In genomic region chr9:33125871-33126822, GRCh38 we compare ENCODE assay signal across 10 cellular contexts. TPM values are rescaled to one million over a fixed set of nuclear protein-coding genes. Genes with fewer than 3 reads are reported as not detected.
DNase-seq lines count a peak whose midpoint lies in the region; ATAC-seq, FAIRE-seq and TF ChIP-seq lines count a peak whose summit lies in the region.
"Had no signal": no experiment of that assay in that cellular context is flagged by ENCODE, and none has a peak within 500 bp of the region (broad histone marks: within the 10 kb centered on the region; RNA-seq: fewer than 3 reads in every experiment).

No MANE protein-coding gene starts in this region.

- 0 out of 2 replicates have a peak overlapping the region, but pooled peaks have one; percentile 17 for H2BK12ac ChIP-seq in H1 (ENCODE audit: low read depth, low read length)

- H3K36me3 ChIP-seq in H1 (ENCODE audit: control insufficient read depth in 2 of 4, insufficient read depth in 4 of 4, low read length in 3 of 4): no peaks in the 10 kb centered on the region
- peaks cover 0 to 26% of the 10 kb centered on the region in 2 donors for H3K36me3 ChIP-seq in gastrocnemius medialis

- no peak overlapping the region for H3K14ac ChIP-seq in H1 (ENCODE audit: insufficient read length)

- H3K9me3 ChIP-seq in H1 (ENCODE audit: insufficient read depth in 2 of 2, low read depth in 1 of 2, low read length in 1 of 2): no peaks in the 10 kb centered on the region; a peak in 1 of 4 replicates
- no peaks in the 10 kb centered on the region for H3K9me3 ChIP-seq in gastrocnemius medialis

- no peak for TF ChIP-seq EP300 in H1 (IDR thresholded peaks at IDR 0.05; ENCODE audit: borderline replicate concordance in 1 of 2, low read depth in 2 of 2, low read length in 2 of 2)

- no peak overlapping the region for H3K9ac ChIP-seq in H1 (replicated peaks in 1 of 4; ENCODE audit: extremely low read depth in 1 of 4, low read depth in 3 of 4, low read length in 3 of 4)

- H3K4ac ChIP-seq in H1 (replicated peaks; ENCODE audit: insufficient read length, low read depth, low read length): no peak overlapping the region

- DNase-seq in H1 (ENCODE audit: low read depth in 1 of 2, low spot score in 2 of 2): no peak
- DNase-seq in gastrocnemius medialis: no peak
- no peak for DNase-seq in activated CD4-positive, alpha-beta T cell treated with anti-CD3 and anti-CD28 coated beads, Interleukin-2, amount 50 U/mL, for 4 hours
- DNase-seq: cortex of kidney, NCI-H146 had no signal

- H3K4me3 ChIP-seq in H1 (ENCODE audit: extremely low read depth in 1 of 4, insufficient read depth in 2 of 4, low read depth in 3 of 4, low read length in 4 of 4) (no peak overlapping the region), gastrocnemius medialis (no peak overlapping the region)

- no peak overlapping the region for H2BK15ac ChIP-seq in H1 (ENCODE audit: low read length)

- POLR2A ChIA-PET in H1 (lab: Charles Lee; ENCODE audit: partially characterized antibody): interaction anchor here (3.5 kb wide), 1 partner anchor 101 kb away, joined by 14 read pairs; the partner anchor contains the start of gene DNAJA1

- CTCF ChIA-PET in H1 (lab: Charles Lee; ENCODE audit: partially characterized antibody): interaction anchor here (0.6 to 1.3 kb wide), 7 partner anchors 11 to 147 kb away, joined by 3 to 4 read pairs (median 4); no protein-coding TSS in a partner anchor

- no peaks in the 10 kb centered on the region for H3K79me1 ChIP-seq in H1 (ENCODE audit: low read depth, low read length)

- no peak overlapping the region for H4K91ac ChIP-seq in H1 (replicated peaks; ENCODE audit: insufficient read length, low read length)

- H3K18ac ChIP-seq in H1 (ENCODE audit: extremely low read depth, low read length): no peak overlapping the region

- peaks cover 0 to 3% (median 0%) of the 10 kb centered on the region in 4 experiments; a peak in 1 of 7 replicates for H3K4me1 ChIP-seq in H1 (replicated peaks in 1 of 4; ENCODE audit: control insufficient read depth in 3 of 4, insufficient read depth in 4 of 4, low read length in 3 of 4)
- peaks cover 18 to 34% of the 10 kb centered on the region in 2 donors for H3K4me1 ChIP-seq in gastrocnemius medialis

- WGBS in H1 (ENCODE audit: extremely low coverage in 1 of 2, insufficient coverage in 1 of 2, insufficient read length in 1 of 2, insufficient replicate concordance in 2 of 2, low coverage in 1 of 2, low lambda C conversion rate in 2 of 2, missing lambda C conversion rate in 1 of 2), 2 experiments: 88% methylated on average over 8 of the region's 8 CpGs; no CpG with 5 or more reads in 1 of the 2 experiments

- FAIRE-seq in H1 (lab: Jason Lieb, UNC): no peak

- H2BK120ac ChIP-seq in H1 (replicated peaks; ENCODE audit: low read depth, low read length): no peak overlapping the region

- H3K27ac ChIP-seq in H1 (ENCODE audit: low read depth, low read length): no peak overlapping the region
- peak overlapping the region in 3 of 4 donors; percentile 4 to 20 (median 17) for H3K27ac ChIP-seq in gastrocnemius medialis

- H3K23me2 ChIP-seq in H1 (ENCODE audit: low read depth, low read length): no peaks in the 10 kb centered on the region

- TF ChIP-seq RAD21 in H1 (IDR thresholded peaks at IDR 0.05 in 1 of 2, conservative IDR thresholded peaks at IDR 0.05 in 1 of 2; ENCODE audit: low read depth in 2 of 2, low read length in 2 of 2): no peak

- H3K4me2 ChIP-seq in H1 (ENCODE audit: insufficient read depth in 1 of 2, low read depth in 2 of 2, low read length in 2 of 2): no peak overlapping the region

- no peak overlapping the region for H2BK20ac ChIP-seq in H1 (ENCODE audit: low read length)

- peak; percentile 44 for ATAC-seq in HG03442 (IDR thresholded peaks at IDR 0.05; ENCODE audit: unreplicated experiment)
- no peak for ATAC-seq in gastrocnemius medialis
- ATAC-seq in HG03095 (IDR thresholded peaks at IDR 0.05; ENCODE audit: unreplicated experiment): no peak
- no peak for ATAC-seq in HG03520 (IDR thresholded peaks at IDR 0.05; ENCODE audit: unreplicated experiment)
- ATAC-seq in GM21447 (IDR thresholded peaks at IDR 0.05; ENCODE audit: unreplicated experiment): no peak

- no peak overlapping the region for H4K5ac ChIP-seq in H1 (ENCODE audit: insufficient read length, low read depth, low read length)

- no peak overlapping the region for H3K56ac ChIP-seq in H1 (replicated peaks; ENCODE audit: insufficient read length, low read depth, low read length)

- H3K27me3 ChIP-seq in H1 (replicated peaks in 1 of 4; ENCODE audit: control insufficient read depth in 3 of 4, extremely low read depth in 1 of 4, insufficient read depth in 3 of 4, low read length in 3 of 4): no peaks in the 10 kb centered on the region
- H3K27me3 ChIP-seq in gastrocnemius medialis: no peaks in the 10 kb centered on the region

- no peak overlapping the region for H3K23ac ChIP-seq in H1 (ENCODE audit: insufficient read length)

- peak; percentile 19 for TF ChIP-seq POLR2A in GM18951 (IDR thresholded peaks at IDR 0.05; ENCODE audit: extremely low read depth, insufficient read depth, insufficient read length)
- TF ChIP-seq POLR2A in H1 (IDR thresholded peaks at IDR 0.05; ENCODE audit: control extremely low read depth in 1 of 2, low read depth in 2 of 2, low read length in 2 of 2): no peak
- TF ChIP-seq POLR2A in gastrocnemius medialis (IDR thresholded peaks at IDR 0.05): no peak

- no peak overlapping the region for H4K8ac ChIP-seq in H1 (ENCODE audit: extremely low read depth, insufficient read depth, low read length)

- TF ChIP-seq CTCF in H1 (IDR thresholded peaks at IDR 0.05; ENCODE audit: control extremely low read depth in 1 of 3, insufficient read depth in 1 of 3, low read depth in 1 of 3, low read length in 3 of 3): no peak
- TF ChIP-seq CTCF in gastrocnemius medialis (IDR thresholded peaks at IDR 0.05 in 4 of 5, conservative IDR thresholded peaks at IDR 0.05 in 1 of 5): no peak

- in situ Hi-C loops in GM18951 (cut with MboI; ENCODE audit: low sequenced_read_pairs, unreplicated experiment) (no loop called here), gastrocnemius medialis (cut with MboI; ENCODE audit: low sequenced_read_pairs in 4 of 4) (no loop called here)

- H4K20me1 ChIP-seq in H1 (replicated peaks in 1 of 2; ENCODE audit: control insufficient read depth in 1 of 2, insufficient read depth in 2 of 2, low read length in 2 of 2): peaks cover 2% of the 10 kb centered on the region in 2 experiments

- no peak overlapping the region for H2AFZ ChIP-seq in H1 (ENCODE audit: low read length)

- H3K79me2 ChIP-seq in H1 (ENCODE audit: control insufficient read depth in 1 of 2, insufficient read depth in 2 of 2, low read length in 2 of 2): no peaks in the 10 kb centered on the region

- H2BK5ac ChIP-seq in H1 (ENCODE audit: low read depth, low read length): no peak overlapping the region

- peak overlapping the region; percentile 96; the same call in 1 of the 2 replicates for H2AK5ac ChIP-seq in H1 (ENCODE audit: low read depth, low read length)

- intact Hi-C loops in gastrocnemius medialis (cut with DNase I; ENCODE audit: low total_unique reads): no loop called here

TF ChIP-seq in H1, 55 proteins besides CTCF, POLR2A, EP300 and RAD21:
- TF ChIP-seq TBP (IDR thresholded peaks at IDR 0.05; ENCODE audit: low read depth, low read length) (no peak), ZNF274 (IDR thresholded peaks at IDR 0.05; ENCODE audit: borderline replicate concordance, extremely low read depth, low read length) (no peak), EZH2 (IDR thresholded peaks at IDR 0.05; ENCODE audit: low read depth, low read length, severe bottlenecking) (no peak), RXRA (IDR thresholded peaks at IDR 0.05; ENCODE audit: insufficient read depth, low read depth, low read length) (no peak), HDAC6 (IDR thresholded peaks at IDR 0.05; ENCODE audit: low read depth, low read length) (no peak), BRCA1 (IDR thresholded peaks at IDR 0.05; ENCODE audit: low read depth, low read length) (peak; percentile 92), BCL11A (IDR thresholded peaks at IDR 0.05; ENCODE audit: low read depth in 2 of 2, low read length in 2 of 2) (no peak)

RNA-seq across cellular contexts. Expression of gene B4GALT1, which starts 41.0 kb away (rescaled TPM):
- total RNA-seq in H1 (2021; fragmentation: NEBNext Ultra II Directional; extraction: Animal tissue kit (Norgen Biotek cat#: 25700)): 17.9 and 18.2 TPM in 2 replicates
- 12.6 and 12.8 TPM in 2 replicates for polyA plus RNA-seq in H1 (2011; rRNA removed)
- polyA plus RNA-seq in H1 (2011; cell fraction: cytosol; rRNA removed): 8.5 TPM
- 7.0 TPM for polyA plus RNA-seq in H1 (2011; cell fraction: nucleus; rRNA removed)
- 11.2 to 12.3 TPM (median 11.8 TPM) in 4 replicates for polyA plus RNA-seq in H1 (2012, experiment 1 of 2)
- polyA plus RNA-seq in H1 (2012, experiment 2 of 2): 15.0 TPM
- 17.0 TPM for polyA plus RNA-seq in H1 (2013, experiment 1 of 2)
- polyA plus RNA-seq in H1 (2013, experiment 2 of 2): 19.4 TPM
- polyA minus RNA-seq in H1 (2011; rRNA and poly(A)+ RNA removed): 13.8 and 14.9 TPM in 2 replicates
- 11.2 TPM for polyA minus RNA-seq in H1 (2011; cell fraction: cytosol; rRNA and poly(A)+ RNA removed)
- polyA minus RNA-seq in H1 (2011; cell fraction: nucleus; rRNA and poly(A)+ RNA removed): 7.6 TPM
- 10 to 100 TPM; 24.2 to 56.2 (median 42.7) TPM for total RNA-seq in gastrocnemius medialis

RNA-seq across cellular contexts. Expression of gene SMU1, which starts 49.7 kb away (rescaled TPM):
- total RNA-seq in H1 (2021; fragmentation: NEBNext Ultra II Directional; extraction: Animal tissue kit (Norgen Biotek cat#: 25700)): 25.2 and 26.0 TPM in 2 replicates
- polyA plus RNA-seq in H1 (2011; rRNA removed): 6.5 and 8.4 TPM in 2 replicates
- polyA plus RNA-seq in H1 (2011; cell fraction: cytosol; rRNA removed): 10.7 TPM
- polyA plus RNA-seq in H1 (2011; cell fraction: nucleus; rRNA removed): 4.8 TPM
- 15.7 to 24.6 TPM (median 17.7 TPM) in 4 replicates for polyA plus RNA-seq in H1 (2012, experiment 1 of 2)
- 2.2 TPM for polyA plus RNA-seq in H1 (2012, experiment 2 of 2)
- 11.1 TPM for polyA plus RNA-seq in H1 (2013, experiment 1 of 2)
- polyA plus RNA-seq in H1 (2013, experiment 2 of 2): 11.1 TPM
- 23.3 and 27.1 TPM in 2 replicates for polyA minus RNA-seq in H1 (2011; rRNA and poly(A)+ RNA removed)
- polyA minus RNA-seq in H1 (2011; cell fraction: cytosol; rRNA and poly(A)+ RNA removed): 14.6 TPM
- 8.9 TPM for polyA minus RNA-seq in H1 (2011; cell fraction: nucleus; rRNA and poly(A)+ RNA removed)
- 10 to 100 TPM; 12.5 to 15.3 (median 13.6) TPM for total RNA-seq in gastrocnemius medialis
